Comparison of ENCODE assay signal across 8 cellular contexts in the genomic region with DNA sequence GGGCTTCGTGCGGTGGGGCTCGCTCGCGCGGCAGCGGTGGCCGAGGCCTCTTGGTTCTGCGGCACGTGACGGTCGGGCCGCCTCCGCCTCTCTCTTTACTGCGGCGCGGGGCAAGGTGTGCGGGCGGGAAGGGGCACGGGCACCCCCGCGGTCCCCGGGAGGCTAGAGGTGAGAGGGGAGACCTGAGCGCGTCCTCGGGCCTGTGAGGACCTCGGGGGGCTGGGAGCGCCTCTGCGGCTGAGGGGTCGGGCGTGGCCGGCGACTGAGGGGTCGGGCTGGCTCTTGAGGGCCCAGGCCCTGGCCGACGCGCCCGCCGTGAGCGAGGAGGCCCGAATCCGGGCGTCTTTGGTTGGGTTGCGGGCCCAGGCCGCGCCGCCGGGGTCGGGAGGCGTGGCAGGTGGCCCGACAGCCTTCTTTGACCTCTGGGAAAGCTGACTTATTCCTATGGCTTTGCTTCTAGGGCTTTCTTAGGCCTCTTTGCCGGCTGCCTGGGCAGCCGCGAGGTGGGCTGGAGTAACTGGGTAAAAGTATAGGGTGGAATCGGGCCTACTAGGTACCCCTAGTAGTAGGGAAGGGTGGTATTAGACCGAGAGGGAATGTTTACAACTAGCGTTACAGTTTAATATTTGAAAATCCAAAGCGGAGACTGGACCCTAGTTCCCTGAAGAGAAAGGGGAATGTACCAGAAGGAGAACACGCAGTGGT. TPM values are rescaled to one million over a fixed set of nuclear protein-coding genes. Genes with fewer than 3 reads are reported as not detected.
DNase-seq lines count a peak whose midpoint lies in the region; ATAC-seq and TF ChIP-seq lines count a peak whose summit lies in the region.

A gene with protein sequence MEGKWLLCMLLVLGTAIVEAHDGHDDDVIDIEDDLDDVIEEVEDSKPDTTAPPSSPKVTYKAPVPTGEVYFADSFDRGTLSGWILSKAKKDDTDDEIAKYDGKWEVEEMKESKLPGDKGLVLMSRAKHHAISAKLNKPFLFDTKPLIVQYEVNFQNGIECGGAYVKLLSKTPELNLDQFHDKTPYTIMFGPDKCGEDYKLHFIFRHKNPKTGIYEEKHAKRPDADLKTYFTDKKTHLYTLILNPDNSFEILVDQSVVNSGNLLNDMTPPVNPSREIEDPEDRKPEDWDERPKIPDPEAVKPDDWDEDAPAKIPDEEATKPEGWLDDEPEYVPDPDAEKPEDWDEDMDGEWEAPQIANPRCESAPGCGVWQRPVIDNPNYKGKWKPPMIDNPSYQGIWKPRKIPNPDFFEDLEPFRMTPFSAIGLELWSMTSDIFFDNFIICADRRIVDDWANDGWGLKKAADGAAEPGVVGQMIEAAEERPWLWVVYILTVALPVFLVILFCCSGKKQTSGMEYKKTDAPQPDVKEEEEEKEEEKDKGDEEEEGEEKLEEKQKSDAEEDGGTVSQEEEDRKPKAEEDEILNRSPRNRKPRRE (plus strand): TSS at position 33 of the 705 bp plus-strand sequence. CDS start 6,715 bp downstream, outside the sequence.

- peak; percentile 22 for ATAC-seq in upper lobe of right lung

- H3K4me2 ChIP-seq in mesendoderm (ENCODE audit: low read length): peak within 1 kb of the TSS; percentile 95

- H3K9me3 ChIP-seq in A673 (ENCODE audit: low read depth, low read length, poor library complexity, severe bottlenecking) (no peaks in the 10 kb centered on the region), NT2/D1 (ENCODE audit: insufficient read depth, low read length) (no peaks in the 10 kb centered on the region), upper lobe of right lung (no peaks in the 10 kb centered on the region)

- no peak within 1 kb of the TSS for H4K8ac ChIP-seq in mesendoderm (ENCODE audit: low read depth, low read length)

- TF ChIP-seq POLR2A in GM19193 (IDR thresholded peaks at IDR 0.05; ENCODE audit: extremely low read depth, insufficient read depth, insufficient read length): peak; percentile 79

- WGBS in mesendoderm (ENCODE audit: extremely low coverage, insufficient coverage, low lambda C conversion rate): no CpG with 5 or more reads among the region's 59 CpGs

- peak within 1 kb of the TSS; percentile 97 for H3K56ac ChIP-seq in mesendoderm (ENCODE audit: low read length)

- peaks cover 30% of the 10 kb centered on the region for H3K36me3 ChIP-seq in A673 (ENCODE audit: insufficient read depth, low read length, poor library complexity, severe bottlenecking)
- peaks cover 34% of the 10 kb centered on the region for H3K36me3 ChIP-seq in NT2/D1 (ENCODE audit: insufficient read depth, insufficient read length, low read length)
- H3K36me3 ChIP-seq in mesendoderm (ENCODE audit: control insufficient read depth, insufficient read depth, low read length): peaks cover 2% of the 10 kb centered on the region
- H3K36me3 ChIP-seq in upper lobe of right lung: no peaks in the 10 kb centered on the region

- peak within 1 kb of the TSS; percentile 99 for H3K4ac ChIP-seq in mesendoderm (ENCODE audit: low read depth, low read length)

- H2BK120ac ChIP-seq in mesendoderm (ENCODE audit: low read depth, low read length): peak within 1 kb of the TSS; percentile 39

- peaks cover 8% of the 10 kb centered on the region for H3K4me1 ChIP-seq in A673 (ENCODE audit: insufficient read depth, low read length, poor library complexity, severe bottlenecking)
- H3K4me1 ChIP-seq in NT2/D1 (ENCODE audit: insufficient read depth, insufficient read length): no peaks in the 10 kb centered on the region
- peaks cover 1% of the 10 kb centered on the region for H3K4me1 ChIP-seq in mesendoderm (ENCODE audit: control insufficient read depth, low read depth, low read length)
- peaks cover 27% of the 10 kb centered on the region for H3K4me1 ChIP-seq in upper lobe of right lung

- peak within 1 kb of the TSS; percentile 71 for H4K5ac ChIP-seq in mesendoderm (ENCODE audit: low read length)

- H3K79me2 ChIP-seq in mesendoderm (ENCODE audit: control insufficient read depth, insufficient read depth, low read length): peaks cover 48% of the 10 kb centered on the region

- H3K27me3 ChIP-seq in A673 (replicated peaks; ENCODE audit: insufficient read depth, low read depth, low read length, poor library complexity): no peaks in the 10 kb centered on the region
- no peaks in the 10 kb centered on the region for H3K27me3 ChIP-seq in NT2/D1 (ENCODE audit: insufficient read depth, insufficient read length)
- H3K27me3 ChIP-seq in dorsolateral prefrontal cortex: no peaks in the 10 kb centered on the region
- H3K27me3 ChIP-seq in mesendoderm (ENCODE audit: insufficient read depth, low read length, poor library complexity): no peaks in the 10 kb centered on the region
- no peaks in the 10 kb centered on the region for H3K27me3 ChIP-seq in upper lobe of right lung

- BruUV-seq in A673 (replicated peaks; lab: Mats Ljungman, UMichigan): no TSS peak

- H3K9ac ChIP-seq in NT2/D1 (ENCODE audit: insufficient read length, low read depth) (peak within 1 kb of the TSS; percentile 95), mesendoderm (ENCODE audit: low read length) (peak within 1 kb of the TSS; percentile 95)

- H3K23ac ChIP-seq in mesendoderm (ENCODE audit: low read length): peak within 1 kb of the TSS; percentile 95

- TF ChIP-seq CTCF in A673 (conservative IDR thresholded peaks at IDR 0.05; ENCODE audit: low read depth, low read length): no peak
- peak in 4 of 56 donors; percentile 0 to 8 (median 6) for TF ChIP-seq CTCF in dorsolateral prefrontal cortex (IDR thresholded peaks at IDR 0.05 in 54 of 56, conservative IDR thresholded peaks at IDR 0.05 in 2 of 56; ENCODE audit: low read depth in 1 of 56, partially characterized antibody in 56 of 56)
- no peak for TF ChIP-seq CTCF in upper lobe of right lung (IDR thresholded peaks at IDR 0.05)

- H3K27ac ChIP-seq in A673 (ENCODE audit: low read depth, low read length, poor library complexity, severe bottlenecking) (peak within 1 kb of the TSS; percentile 96), dorsolateral prefrontal cortex (peak within 1 kb of the TSS; percentile 74 to 99 (median 95)), mesendoderm (ENCODE audit: low read depth, low read length) (peak within 1 kb of the TSS; percentile 95), upper lobe of right lung (peak within 1 kb of the TSS; percentile 99)

- H3K4me3 ChIP-seq in A673 (ENCODE audit: low read depth, low read length, poor library complexity, severe bottlenecking) (peak within 1 kb of the TSS; percentile 97), NT2/D1 (ENCODE audit: insufficient read length, low read depth) (peak within 1 kb of the TSS; percentile 86), dorsolateral prefrontal cortex (peak within 1 kb of the TSS; percentile 70 to 100 (median 96)), mesendoderm (ENCODE audit: low read length) (peak within 1 kb of the TSS; percentile 82), upper lobe of right lung (peak within 1 kb of the TSS; percentile 100)

- peaks cover 3% of the 10 kb centered on the region for H3K79me1 ChIP-seq in mesendoderm (ENCODE audit: low read length)

- intact Hi-C loops in A673 (cut with micrococcal nuclease; ENCODE audit: unreplicated experiment) (no loop called here), dorsolateral prefrontal cortex (cut with DNase I) (loop anchor here (1.0 to 2.0 kb wide), 3 partner anchors 20 to 33 kb away; a partner anchor contains a TSS), upper lobe of right lung (cut with DNase I) (no loop called here)

- DNase-seq in A673 (ENCODE audit: low spot score): no peak
- DNase-seq in NT2/D1 (ENCODE audit: low read depth, low spot score): no peak
- no peak for DNase-seq in dorsolateral prefrontal cortex
- DNase-seq in mesendoderm: no peak
- DNase-seq in upper lobe of right lung: no peak
- no peak for DNase-seq in stimulated activated CD4-positive, alpha-beta T cell treated with anti-CD3 and anti-CD28 coated beads, Interleukin-2, amount 100 ng/mL, for 24 hours
- DNase-seq in NCI-H1436 (lab: John Stamatoyannopoulos, UW): no peak

- H3K18ac ChIP-seq in mesendoderm (ENCODE audit: low read length): peak within 1 kb of the TSS; percentile 94

- POLR2A ChIA-PET in A673 (lab: Charles Lee; ENCODE audit: low non-redundant PET): no interaction called here

- H2AK5ac ChIP-seq in mesendoderm (ENCODE audit: low read length): peak within 1 kb of the TSS; percentile 64

- CTCF ChIA-PET in A673 (lab: Charles Lee): no interaction called here

- H2BK15ac ChIP-seq in mesendoderm (replicated peaks; ENCODE audit: low read depth): no peak within 1 kb of the TSS

- H2BK5ac ChIP-seq in mesendoderm (ENCODE audit: low read length): peak within 1 kb of the TSS; percentile 65

RNA-seq across cellular contexts. Expression of the gene that starts here (rescaled TPM):
- total RNA-seq in A673 (2021) (598 and 609 TPM in 2 replicates), dorsolateral prefrontal cortex (100 to 1,000 TPM; 347 to 585 (median 447) TPM), upper lobe of right lung (630 TPM)
- polyA plus RNA-seq in mesendoderm (2013, experiment 1 of 2): 382 TPM
- polyA plus RNA-seq in mesendoderm (2013, experiment 2 of 2): 362 TPM

Comparison
In these comparisons a context has a peak if more than half of its experiments do, and no peak if none do; other contexts are left out.
1. intact Hi-C loops: an anchor here in dorsolateral prefrontal cortex (1.0 to 2.0 kb wide); none called in A673 and upper lobe of right lung.